Comparison of ENCODE assay signal across 8 cellular contexts in genomic region chr1:185734929-185735666, GRCh38. TPM values are rescaled to one million over a fixed set of nuclear protein-coding genes. Genes with fewer than 3 reads are reported as not detected.
A peak's percentile ranks its signal among the peaks of the same experiment; 100 is the strongest.
DNase-seq lines count a peak whose midpoint lies in the region; ATAC-seq and TF ChIP-seq lines count a peak whose summit lies in the region.

No MANE protein-coding gene starts in this region.

- H3K36me3 Mint-ChIP-seq in CD8-positive, alpha-beta T cell: no peaks in the 10 kb centered on the region
- H3K36me3 Mint-ChIP-seq in IgD-negative memory B cell: peaks cover 5% of the 10 kb centered on the region
- H3K36me3 Mint-ChIP-seq in endothelial cell (ENCODE audit: low read depth, unreplicated experiment): peaks cover 3% of the 10 kb centered on the region
- H3K36me3 Mint-ChIP-seq in neural crest cell (ENCODE audit: low read depth): peaks cover 5% of the 10 kb centered on the region

- H3K9me3 ChIP-seq in CD8-positive, alpha-beta T cell (ENCODE audit: low read length): no peaks in the 10 kb centered on the region

- H3K4me3 ChIP-seq in CD8-positive, alpha-beta T cell (ENCODE audit: low read depth, low read length): no peak overlapping the region

- POLR2A ChIA-PET in CD8-positive, alpha-beta T cell (lab: Charles Lee): no interaction called here

- DNase-seq in CD8-positive, alpha-beta T cell: no peak
- DNase-seq in endothelial cell (ENCODE audit: low spot score) (no peak), neural crest cell (ENCODE audit: low read depth, low spot score) (no peak), RPMI8226 (no peak), globus pallidus (ENCODE audit: low spot score) (no peak), NCI-H2029 (lab: John Stamatoyannopoulos, UW) (no peak)

- no peak overlapping the region for H3K27ac Mint-ChIP-seq in CD8-positive, alpha-beta T cell
- H3K27ac Mint-ChIP-seq in IgD-negative memory B cell (no peak overlapping the region), endothelial cell (ENCODE audit: unreplicated experiment) (peak overlapping the region; percentile 68), neural crest cell (ENCODE audit: unreplicated experiment) (peak overlapping the region; percentile 91)

- no peak for ATAC-seq in CD8-positive, alpha-beta T cell
- ATAC-seq in HG03108 (IDR thresholded peaks at IDR 0.05; ENCODE audit: unreplicated experiment): no peak

- no peak overlapping the region for H3K27ac ChIP-seq in CD8-positive, alpha-beta T cell (ENCODE audit: low read depth, low read length)

- peaks cover 17% of the 10 kb centered on the region for H3K9me3 Mint-ChIP-seq in CD8-positive, alpha-beta T cell
- peaks cover 4 to 21% (median 20%) of the 10 kb centered on the region in 3 donors for H3K9me3 Mint-ChIP-seq in IgD-negative memory B cell
- no peaks in the 10 kb centered on the region for H3K9me3 Mint-ChIP-seq in endothelial cell (ENCODE audit: unreplicated experiment)
- peaks cover 5% of the 10 kb centered on the region for H3K9me3 Mint-ChIP-seq in neural crest cell

- H3K4me3 Mint-ChIP-seq in CD8-positive, alpha-beta T cell: peak overlapping the region; percentile 59
- peak overlapping the region; percentile 11 to 45 (median 28) for H3K4me3 Mint-ChIP-seq in IgD-negative memory B cell
- peak overlapping the region; percentile 88 for H3K4me3 Mint-ChIP-seq in endothelial cell (ENCODE audit: unreplicated experiment)
- peak overlapping the region; percentile 83 for H3K4me3 Mint-ChIP-seq in neural crest cell

- no peak for TF ChIP-seq CTCF in CD8-positive, alpha-beta T cell (IDR thresholded peaks at IDR 0.05)
- no peak for TF ChIP-seq CTCF in endothelial cell (IDR thresholded peaks at IDR 0.05; ENCODE audit: unreplicated experiment)
- no peak for TF ChIP-seq CTCF in neural crest cell (conservative IDR thresholded peaks at IDR 0.05)

- intact Hi-C loops in CD8-positive, alpha-beta T cell (cut with DNase I, micrococcal nuclease): no loop called here

- H3K27me3 Mint-ChIP-seq in CD8-positive, alpha-beta T cell (ENCODE audit: low read depth): peaks cover 54% of the 10 kb centered on the region
- H3K27me3 Mint-ChIP-seq in IgD-negative memory B cell (peaks cover 43% of the 10 kb centered on the region), endothelial cell (ENCODE audit: unreplicated experiment) (no peaks in the 10 kb centered on the region), neural crest cell (ENCODE audit: low read depth) (peaks cover 7% of the 10 kb centered on the region)

- no peaks in the 10 kb centered on the region for H3K36me3 ChIP-seq in CD8-positive, alpha-beta T cell (ENCODE audit: insufficient read depth, low read length)

- H3K4me1 ChIP-seq in CD8-positive, alpha-beta T cell (ENCODE audit: insufficient read depth, low read length): peaks cover 11% of the 10 kb centered on the region

- H3K4me1 Mint-ChIP-seq in CD8-positive, alpha-beta T cell (ENCODE audit: low read depth): peaks cover 19% of the 10 kb centered on the region
- H3K4me1 Mint-ChIP-seq in IgD-negative memory B cell (peaks cover 9 to 20% (median 17%) of the 10 kb centered on the region in 3 donors), endothelial cell (ENCODE audit: unreplicated experiment) (peaks cover 25% of the 10 kb centered on the region), neural crest cell (peaks cover 26% of the 10 kb centered on the region)

- CTCF ChIA-PET in CD8-positive, alpha-beta T cell (lab: Charles Lee): no interaction called here

- H3K27me3 ChIP-seq in CD8-positive, alpha-beta T cell (ENCODE audit: insufficient read depth, low read length): peaks cover 12% of the 10 kb centered on the region

RNA-seq across cellular contexts. Expression of gene HMCN1, which starts 0.9 kb away (rescaled TPM):
- under 1 TPM in 1 of 2 experiments, not detected in 1; 0.03 TPM for total RNA-seq in CD8-positive, alpha-beta T cell
- polyA plus RNA-seq in IgD-negative memory B cell: not detected
- total RNA-seq in endothelial cell (ENCODE audit: unreplicated experiment): 22.2 TPM
- total RNA-seq in neural crest cell: 16.6 and 18.1 TPM in 2 replicates

Comparison
In these comparisons a context has a peak if more than half of its experiments do, and no peak if none do; other contexts are left out.
1. H3K27ac Mint-ChIP-seq: peak in endothelial cell (single experiment) and neural crest cell (single experiment); none in CD8-positive, alpha-beta T cell (single experiment) and IgD-negative memory B cell (0 of 3).
2. H3K4me3 Mint-ChIP-seq: peak in every context shown above with its lines; median percentile 88 in endothelial cell; 83 in neural crest cell; 59 in CD8-positive, alpha-beta T cell; 28 in IgD-negative memory B cell.
3. RNA of gene HMCN1, which starts 0.9 kb away (total RNA-seq): 22.2 TPM in endothelial cell (single experiment) and 16.6 to 18.1 TPM in neural crest cell; 0.03 TPM in CD8-positive, alpha-beta T cell; every median in the first group is over 10 times any median in the second.